Comparison of ENCODE assay signal across 20 cellular contexts in the genomic region with DNA sequence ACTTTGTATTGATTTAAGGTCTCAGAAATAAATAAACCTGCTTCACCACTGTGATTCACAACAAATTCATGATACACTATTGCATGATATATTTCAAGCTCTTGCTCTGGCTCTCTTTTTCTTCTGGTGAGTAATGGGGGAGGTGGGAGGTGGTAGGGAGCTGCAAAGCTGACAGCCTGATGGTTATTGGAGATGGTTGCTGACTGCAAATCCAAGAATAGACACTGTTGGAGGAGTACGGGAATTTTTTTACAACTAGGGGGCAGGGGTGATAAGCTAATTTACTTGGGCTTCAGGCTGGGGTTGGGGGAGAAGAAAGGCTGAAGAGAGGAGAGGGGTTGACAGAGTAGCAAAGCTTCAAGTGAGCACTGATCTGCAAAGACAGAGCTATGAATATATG.
"Had no signal": no experiment of that assay in that cellular context is flagged by ENCODE, and none has a peak within 500 bp of the region (broad histone marks: within the 10 kb centered on the region; RNA-seq: fewer than 3 reads in every experiment).

No MANE protein-coding gene starts in this region.

- H3K27me3 Mint-ChIP-seq: activated B cell treated with CpG ODN at 0.5 μM for 24 hours; activated CD4-positive, alpha-beta T cell treated with anti-CD3 and anti-CD28 coated beads, Interleukin-2, amount 10 ng/mL, durations not matched to agents 24 days and 14 days; activated naive CD4-positive, alpha-beta T cell treated with anti-CD3 and anti-CD28 coated beads, Interleukin-2, amount 10 ng/mL, durations not matched to agents 7 days and 5 days; activated naive CD8-positive, alpha-beta T cell treated with anti-CD3 and anti-CD28 coated beads for 36 hours; activated T-helper 17 cell treated with anti-CD3 and anti-CD28 coated beads, Interleukin-2, amount 50 U/mL, for 72 hours had no signal

- H3K9me3 ChIP-seq: MG63 had no signal

- H3K4me3 ChIP-seq: MG63 had no signal

- H3K4me1 Mint-ChIP-seq: activated B cell treated with CpG ODN at 0.5 μM for 24 hours; activated CD4-positive, alpha-beta T cell treated with anti-CD3 and anti-CD28 coated beads, Interleukin-2, amount 10 ng/mL, durations not matched to agents 24 days and 14 days; activated naive CD8-positive, alpha-beta T cell treated with anti-CD3 and anti-CD28 coated beads for 36 hours; activated T-helper 17 cell treated with anti-CD3 and anti-CD28 coated beads, Interleukin-2, amount 50 U/mL, for 72 hours had no signal

- H3K4me3 Mint-ChIP-seq: activated B cell treated with CpG ODN at 0.5 μM for 24 hours; activated CD4-positive, alpha-beta T cell treated with anti-CD3 and anti-CD28 coated beads, Interleukin-2, amount 10 ng/mL, durations not matched to agents 24 days and 14 days; activated naive CD4-positive, alpha-beta T cell treated with anti-CD3 and anti-CD28 coated beads, Interleukin-2, amount 10 ng/mL, durations not matched to agents 7 days and 5 days; activated naive CD8-positive, alpha-beta T cell treated with anti-CD3 and anti-CD28 coated beads for 36 hours; activated T-helper 17 cell treated with anti-CD3 and anti-CD28 coated beads, Interleukin-2, amount 50 U/mL, for 72 hours; T-helper 1 cell treated with Interleukin-12 subunit alpha and Interleukin-12 subunit beta and Interleukin-4 antibody, amounts not matched to agents 30 μg/mL and 1 μg/mL, for 36 hours had no signal

- H3K27ac Mint-ChIP-seq: activated B cell treated with CpG ODN at 0.5 μM for 24 hours; activated CD4-positive, alpha-beta T cell treated with anti-CD3 and anti-CD28 coated beads, Interleukin-2, amount 10 ng/mL, durations not matched to agents 24 days and 14 days; activated naive CD4-positive, alpha-beta T cell treated with anti-CD3 and anti-CD28 coated beads, Interleukin-2, amount 10 ng/mL, durations not matched to agents 7 days and 5 days; activated naive CD8-positive, alpha-beta T cell treated with anti-CD3 and anti-CD28 coated beads for 36 hours; activated T-helper 17 cell treated with anti-CD3 and anti-CD28 coated beads, Interleukin-2, amount 50 U/mL, for 72 hours; T-helper 1 cell treated with Interleukin-12 subunit alpha and Interleukin-12 subunit beta and Interleukin-4 antibody, amounts not matched to agents 30 μg/mL and 1 μg/mL, for 36 hours had no signal

- H3K9me3 Mint-ChIP-seq: activated B cell treated with CpG ODN at 0.5 μM for 24 hours; activated CD4-positive, alpha-beta T cell treated with anti-CD3 and anti-CD28 coated beads, Interleukin-2, amount 10 ng/mL, durations not matched to agents 24 days and 14 days; activated naive CD4-positive, alpha-beta T cell treated with anti-CD3 and anti-CD28 coated beads, Interleukin-2, amount 10 ng/mL, durations not matched to agents 7 days and 5 days; activated naive CD8-positive, alpha-beta T cell treated with anti-CD3 and anti-CD28 coated beads for 36 hours; activated T-helper 17 cell treated with anti-CD3 and anti-CD28 coated beads, Interleukin-2, amount 50 U/mL, for 72 hours; T-helper 1 cell treated with Interleukin-12 subunit alpha and Interleukin-12 subunit beta and Interleukin-4 antibody, amounts not matched to agents 30 μg/mL and 1 μg/mL, for 36 hours had no signal

- H3K27me3 ChIP-seq: MG63 had no signal

- ATAC-seq: activated T-helper 17 cell treated with anti-CD3 and anti-CD28 coated beads, Interleukin-2, amount 50 U/mL, for 72 hours; PC-3 had no signal

- DNase-seq: activated B cell treated with CpG ODN at 0.5 μM for 24 hours; activated CD4-positive, alpha-beta T cell treated with anti-CD3 and anti-CD28 coated beads for 1 hour; activated CD4-positive, alpha-beta T cell treated with anti-CD3 and anti-CD28 coated beads, Interleukin-2, amount 10 ng/mL, durations not matched to agents 24 days and 14 days; activated CD4-positive, alpha-beta T cell treated with anti-CD3 and anti-CD28 coated beads, Interleukin-2, amount 50 U/mL, for 48 hours; activated gamma-delta T cell treated with Interleukin-2 at 50 U/mL for 16 hours; activated naive CD4-positive, alpha-beta T cell treated with anti-CD3 and anti-CD28 coated beads, Interleukin-2, amount 10 ng/mL, durations not matched to agents 7 days and 5 days; activated naive CD8-positive, alpha-beta T cell treated with anti-CD3 and anti-CD28 coated beads for 36 hours; activated T-cell treated with anti-CD3 and anti-CD28 coated beads for 4 hours; activated T-cell treated with anti-CD3 and anti-CD28 coated beads, Interleukin-2, amount 50 U/mL, for 48 hours; MG63; NCI-H1105; NCI-H1436; NCI-H1694 treated with DMSO at 0.1 percent for 48 hours; NCI-H2029 treated with DMSO at 0.1 percent for 48 hours; NCI-H345; NCI-H510A treated with DMSO at 0.1 percent for 48 hours; PC-3; SHP77 treated with DMSO at 0.1 percent for 48 hours had no signal
